8 cellular contexts compared by ENCODE assay signal in the genomic region with DNA sequence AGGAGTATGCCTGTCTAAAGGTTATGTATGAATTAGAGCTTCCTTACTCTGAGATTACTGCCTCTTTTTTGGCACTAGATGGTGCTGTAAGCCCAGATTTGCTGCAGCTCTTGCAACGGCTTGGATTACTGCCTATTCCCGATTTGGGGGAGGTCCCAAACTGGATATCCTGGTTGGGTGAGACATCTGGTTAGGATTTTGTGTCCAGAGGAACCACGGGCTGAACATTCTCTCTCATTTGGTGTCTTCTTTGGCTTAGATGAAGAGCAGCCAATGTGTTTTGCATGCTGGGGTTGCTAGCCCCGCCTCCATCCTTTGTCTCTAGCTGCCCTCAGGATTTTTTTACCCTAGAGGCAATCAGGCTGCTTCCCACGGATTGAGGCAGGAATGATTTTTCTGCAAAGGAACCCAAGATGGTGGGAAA. TPM values are rescaled to one million over a fixed set of nuclear protein-coding genes. Genes with fewer than 3 reads are reported as not detected.
A peak's percentile ranks its signal among the peaks of the same experiment; 100 is the strongest.
DNase-seq lines count a peak whose midpoint lies in the region; ATAC-seq and TF ChIP-seq lines count a peak whose summit lies in the region.

No MANE protein-coding gene starts in this region.

- no peak overlapping the region for H3K9ac ChIP-seq in rectal smooth muscle tissue (ENCODE audit: low read length)

- ATAC-seq in right cardiac atrium (peak; percentile 55 to 58), GM18858 (IDR thresholded peaks at IDR 0.05; ENCODE audit: unreplicated experiment) (no peak)

- peak; percentile 69 for TF ChIP-seq CTCF in AG04450 (IDR thresholded peaks at IDR 0.05; ENCODE audit: low read depth, low read length)
- peak; percentile 66 for TF ChIP-seq CTCF in GM12875 (IDR thresholded peaks at IDR 0.05; ENCODE audit: borderline replicate concordance, insufficient read depth, low read depth, low read length)
- TF ChIP-seq CTCF in ascending aorta (IDR thresholded peaks at IDR 0.05): peak; percentile 21 to 58 (median 36)

- H3K4me1 ChIP-seq in ascending aorta: no peaks in the 10 kb centered on the region
- no peaks in the 10 kb centered on the region for H3K4me1 ChIP-seq in right cardiac atrium (ENCODE audit: control insufficient read depth, insufficient read depth, low read length)
- no peaks in the 10 kb centered on the region for H3K4me1 ChIP-seq in rectal smooth muscle tissue (ENCODE audit: control insufficient read depth, insufficient read depth, low read length)

- H3K27ac ChIP-seq in AG04450 (ENCODE audit: low read depth, low read length) (no peak overlapping the region), ascending aorta (no peak overlapping the region), right cardiac atrium (ENCODE audit: low read length) (no peak overlapping the region), rectal smooth muscle tissue (ENCODE audit: low read depth, low read length) (no peak overlapping the region)

- POLR2A ChIA-PET in AG04450 (lab: Yijun Ruan, JAX): no interaction called here

- no peaks in the 10 kb centered on the region for H3K9me3 ChIP-seq in AG04450 (ENCODE audit: control insufficient read depth, insufficient read depth, low read length)
- no peaks in the 10 kb centered on the region for H3K9me3 ChIP-seq in ascending aorta
- no peaks in the 10 kb centered on the region for H3K9me3 ChIP-seq in right cardiac atrium (ENCODE audit: control insufficient read depth, low read length)

- 10% methylated on average over 5 of the region's 5 CpGs for WGBS in right cardiac atrium

- peak; percentile 71 for DNase-seq in AG04450 (ENCODE audit: low read depth, low spot score)
- DNase-seq in LHCN-M2 (ENCODE audit: low read depth): peak; percentile 82
- DNase-seq in RPMI7951 (ENCODE audit: low read depth): peak; percentile 76
- DNase-seq in ascending aorta (ENCODE audit: low spot score in 2 of 2): peak in 1 of 2 donors; percentile 67
- peak in 2 of 3 donors; percentile 39 to 57 for DNase-seq in right cardiac atrium

- peak overlapping the region; percentile 7; the same call in 1 of the 2 replicates for H3K4me3 ChIP-seq in AG04450 (ENCODE audit: low read depth, low read length)
- H3K4me3 ChIP-seq in GM12875 (ENCODE audit: low read depth, low read length): peak overlapping the region; percentile 26
- H3K4me3 ChIP-seq in ascending aorta: peak overlapping the region; percentile 37 to 44
- no peak overlapping the region for H3K4me3 ChIP-seq in right cardiac atrium (ENCODE audit: low read length)
- H3K4me3 ChIP-seq in rectal smooth muscle tissue (ENCODE audit: low read length): peak overlapping the region; percentile 11

- H3K36me3 ChIP-seq in ascending aorta (no peaks in the 10 kb centered on the region), rectal smooth muscle tissue (ENCODE audit: control insufficient read depth, insufficient read depth, low read length) (no peaks in the 10 kb centered on the region)

- CTCF ChIA-PET in AG04450 (lab: Charles Lee): interaction anchor here (0.6 to 2.6 kb wide), 23 partner anchors 9 to 744 kb away, joined by 3 to 28 read pairs (median 4); a partner anchor contains a TSS

- intact Hi-C loops in ascending aorta (cut with DNase I): loop anchor here (5.0 kb wide), 1 partner anchor 229 kb away; no protein-coding TSS in a partner anchor
- intact Hi-C loops in right cardiac atrium (cut with DNase I): no loop called here

- H3K27me3 ChIP-seq in AG04450 (ENCODE audit: control insufficient read depth, insufficient read depth, low read length): no peaks in the 10 kb centered on the region
- H3K27me3 ChIP-seq in ascending aorta: no peaks in the 10 kb centered on the region
- H3K27me3 ChIP-seq in right cardiac atrium (ENCODE audit: control insufficient read depth, insufficient read depth): no peaks in the 10 kb centered on the region
- no peaks in the 10 kb centered on the region for H3K27me3 ChIP-seq in rectal smooth muscle tissue (ENCODE audit: control insufficient read depth, insufficient read depth, low read length)

RNA-seq across cellular contexts. Expression of a gene that starts 31.9 kb away (rescaled TPM):
- polyA plus RNA-seq in AG04450 (2011; rRNA removed): 0.94 and 1.5 TPM in 2 replicates
- polyA minus RNA-seq in AG04450 (2011; rRNA and poly(A)+ RNA removed): 0.17 and 0.32 TPM in 2 replicates
- 2.6 and 3.6 TPM in 2 replicates for total RNA-seq in LHCN-M2 (2014; rRNA removed)
- 20.8 TPM for polyA plus RNA-seq in LHCN-M2 (2012)
- 8.9 and 9.5 TPM in 2 replicates for total RNA-seq in RPMI7951 (2014; rRNA removed; shearing (Covaris generic))
- total RNA-seq in ascending aorta: 77.0 TPM
- 10 to 100 TPM; 12.9 to 33.4 (median 20.8) TPM for total RNA-seq in right cardiac atrium
- polyA plus RNA-seq in right cardiac atrium: 25.3 TPM
